ENCODE assay signal across 9 cellular contexts in the genomic region with DNA sequence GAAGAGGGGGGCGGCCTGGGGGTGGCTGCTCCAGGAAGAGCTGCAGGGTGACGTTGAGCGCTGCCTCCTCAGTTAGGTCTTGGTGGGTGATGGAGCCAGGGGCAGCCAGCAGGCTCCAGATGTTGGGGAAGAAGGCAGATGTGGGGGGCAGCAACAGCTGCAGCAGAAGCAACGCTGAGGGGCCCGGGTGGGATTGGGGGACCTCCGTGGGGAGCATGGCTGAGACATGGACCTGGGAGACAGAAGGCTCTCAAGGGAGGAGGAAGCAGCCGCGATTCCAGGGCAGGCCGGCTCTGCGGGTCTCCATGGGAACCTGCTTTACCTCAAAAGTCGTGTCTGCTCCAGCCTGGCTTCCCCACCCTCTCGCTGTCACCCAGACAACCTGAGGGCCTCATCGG. TPM values are rescaled to one million over a fixed set of nuclear protein-coding genes. Genes with fewer than 3 reads are reported as not detected.
DNase-seq lines count a peak whose midpoint lies in the region; ATAC-seq and TF ChIP-seq lines count a peak whose summit lies in the region.
"Had no signal": no experiment of that assay in that cellular context is flagged by ENCODE, and none has a peak within 500 bp of the region (broad histone marks: within the 10 kb centered on the region; RNA-seq: fewer than 3 reads in every experiment).

No MANE protein-coding gene starts in this region.

- peaks cover 18% of the 10 kb centered on the region for H3K36me3 ChIP-seq in CD8-positive, alpha-beta T cell (ENCODE audit: insufficient read depth, low read length)
- H3K36me3 ChIP-seq in HUES48 (ENCODE audit: control insufficient read depth, insufficient read depth, low read length): peaks cover 40% of the 10 kb centered on the region
- peaks cover 4 to 22% of the 10 kb centered on the region in 2 donors for H3K36me3 ChIP-seq in body of pancreas (replicated peaks in 1 of 2; ENCODE audit: insufficient read depth in 1 of 2, low read depth in 2 of 2)
- H3K36me3 ChIP-seq in naive thymus-derived CD4-positive, alpha-beta T cell (ENCODE audit: control insufficient read depth in 2 of 3, insufficient read depth in 3 of 3, low read length in 3 of 3): peaks cover 0 to 38% (median 4%) of the 10 kb centered on the region in 3 experiments

- no peaks in the 10 kb centered on the region for H3K9me3 Mint-ChIP-seq in CD8-positive, alpha-beta T cell
- no peaks in the 10 kb centered on the region for H3K9me3 Mint-ChIP-seq in naive thymus-derived CD4-positive, alpha-beta T cell

- H3K9ac ChIP-seq in HUES48 (ENCODE audit: low read depth, low read length): no peak overlapping the region; the same call in 1 of the 2 replicates

- H3K27ac Mint-ChIP-seq in CD8-positive, alpha-beta T cell: no peak overlapping the region
- H3K27ac Mint-ChIP-seq in naive thymus-derived CD4-positive, alpha-beta T cell: peak overlapping the region in 1 of 9 donors; percentile 83

- TF ChIP-seq CTCF in CD8-positive, alpha-beta T cell (IDR thresholded peaks at IDR 0.05): no peak
- TF ChIP-seq CTCF in body of pancreas (IDR thresholded peaks at IDR 0.05): no peak

- no peaks in the 10 kb centered on the region for H3K27me3 ChIP-seq in CD8-positive, alpha-beta T cell (ENCODE audit: insufficient read depth, low read length)
- H3K27me3 ChIP-seq in HUES48 (ENCODE audit: control insufficient read depth, insufficient read depth, low read length) (no peaks in the 10 kb centered on the region), body of pancreas (no peaks in the 10 kb centered on the region)
- no peaks in the 10 kb centered on the region for H3K27me3 ChIP-seq in naive thymus-derived CD4-positive, alpha-beta T cell (ENCODE audit: control insufficient read depth in 2 of 2, insufficient read depth in 2 of 2, low read length in 2 of 2)

- intact Hi-C loops in CD8-positive, alpha-beta T cell (cut with DNase I, micrococcal nuclease): no loop called here
- intact Hi-C loops in body of pancreas (cut with DNase I): no loop called here
- intact Hi-C loops in naive thymus-derived CD4-positive, alpha-beta T cell (cut with micrococcal nuclease): loop anchor here in 1 of 2 donors (2.0 kb wide), 1 partner anchor 38 kb away; no protein-coding TSS in a partner anchor

- no peak overlapping the region for H3K27ac ChIP-seq in CD8-positive, alpha-beta T cell (ENCODE audit: low read depth, low read length)
- peak overlapping the region; percentile 27 for H3K27ac ChIP-seq in HUES48 (ENCODE audit: low read depth, low read length)
- peak overlapping the region; percentile 58 to 83 (median 76) for H3K27ac ChIP-seq in body of pancreas
- H3K27ac ChIP-seq in naive thymus-derived CD4-positive, alpha-beta T cell (ENCODE audit: low read depth, low read length): no peak overlapping the region

- H3K9me3 ChIP-seq in CD8-positive, alpha-beta T cell (ENCODE audit: low read length): no peaks in the 10 kb centered on the region
- no peaks in the 10 kb centered on the region for H3K9me3 ChIP-seq in HUES48 (ENCODE audit: control insufficient read depth, insufficient read depth, low read length)
- H3K9me3 ChIP-seq in body of pancreas: no peaks in the 10 kb centered on the region
- H3K9me3 ChIP-seq in naive thymus-derived CD4-positive, alpha-beta T cell (ENCODE audit: control insufficient read depth in 2 of 3, low read length in 3 of 3): no peaks in the 10 kb centered on the region

- no peak overlapping the region for H3K4me3 ChIP-seq in CD8-positive, alpha-beta T cell (ENCODE audit: low read depth, low read length)
- H3K4me3 ChIP-seq in HUES48 (ENCODE audit: low read depth, low read length) (no peak overlapping the region), body of pancreas (no peak overlapping the region)
- peak overlapping the region; percentile 24 for H3K4me3 ChIP-seq in naive thymus-derived CD4-positive, alpha-beta T cell (ENCODE audit: low read length)

- 21 to 74% methylated on average over 5 to 13 of the region's 13 CpGs for WGBS in body of pancreas, 2 donors

- H3K36me3 Mint-ChIP-seq in CD8-positive, alpha-beta T cell: peaks cover 28% of the 10 kb centered on the region
- peaks cover 0 to 22% (median 2%) of the 10 kb centered on the region in 5 donors for H3K36me3 Mint-ChIP-seq in naive thymus-derived CD4-positive, alpha-beta T cell

- H3K4me3 Mint-ChIP-seq in CD8-positive, alpha-beta T cell: peak overlapping the region; percentile 18
- peak overlapping the region in 3 of 10 donors; percentile 42 to 65 (median 56) for H3K4me3 Mint-ChIP-seq in naive thymus-derived CD4-positive, alpha-beta T cell

- H3K27me3 Mint-ChIP-seq in CD8-positive, alpha-beta T cell (ENCODE audit: low read depth): no peaks in the 10 kb centered on the region
- no peaks in the 10 kb centered on the region for H3K27me3 Mint-ChIP-seq in naive thymus-derived CD4-positive, alpha-beta T cell

- H3K4me1 ChIP-seq in CD8-positive, alpha-beta T cell (ENCODE audit: insufficient read depth, low read length): peaks cover 34% of the 10 kb centered on the region
- peaks cover 6% of the 10 kb centered on the region; the same call in 1 of the 2 replicates for H3K4me1 ChIP-seq in HUES48 (ENCODE audit: control insufficient read depth, insufficient read depth, low read length)
- peaks cover 23% of the 10 kb centered on the region for H3K4me1 ChIP-seq in body of pancreas
- H3K4me1 ChIP-seq in naive thymus-derived CD4-positive, alpha-beta T cell (ENCODE audit: control insufficient read depth in 2 of 2, insufficient read depth in 2 of 2, low read length in 2 of 2): peaks cover 30 to 31% of the 10 kb centered on the region in 2 donors

- POLR2A ChIA-PET in CD8-positive, alpha-beta T cell (lab: Charles Lee): no interaction called here
- POLR2A ChIA-PET in naive thymus-derived CD4-positive, alpha-beta T cell (lab: Charles Lee): interaction anchor here (0.5 kb wide), 1 partner anchor 13 kb away, joined by 3 read pairs; no protein-coding TSS in a partner anchor

- H3K4me1 Mint-ChIP-seq in CD8-positive, alpha-beta T cell (ENCODE audit: low read depth): peaks cover 33% of the 10 kb centered on the region
- H3K4me1 Mint-ChIP-seq in naive thymus-derived CD4-positive, alpha-beta T cell: peaks cover 5 to 41% (median 36%) of the 10 kb centered on the region in 7 donors

- CTCF ChIA-PET in CD8-positive, alpha-beta T cell (lab: Charles Lee): no interaction called here
- CTCF ChIA-PET in naive thymus-derived CD4-positive, alpha-beta T cell (lab: Charles Lee): interaction anchor here (1.1 kb wide), 1 partner anchor 41 kb away, joined by 4 read pairs; no protein-coding TSS in a partner anchor

- ATAC-seq in CD8-positive, alpha-beta T cell: peak; percentile 17
- ATAC-seq in body of pancreas: peak; percentile 30
- peak; percentile 5 for ATAC-seq in naive thymus-derived CD4-positive, alpha-beta T cell
- ATAC-seq in HG03432 (IDR thresholded peaks at IDR 0.05; ENCODE audit: unreplicated experiment): no peak

- no peak for DNase-seq in CD8-positive, alpha-beta T cell
- DNase-seq in body of pancreas (no peak), NCI-H526 treated with DMSO at 0.1 percent for 48 hours (lab: John Stamatoyannopoulos, UW) (no peak), Ammon's horn (ENCODE audit: low spot score) (no peak), midbrain (lab: John Stamatoyannopoulos, UW) (no peak)
- no peak for DNase-seq in naive thymus-derived CD4-positive, alpha-beta T cell
- DNase-seq: NCI-H1048 had no signal

- TF ChIP-seq POLR2A in body of pancreas (IDR thresholded peaks at IDR 0.05): no peak

RNA-seq across cellular contexts. Expression of a gene that starts 0.6 kb away (rescaled TPM):
- 1 to 10 TPM in 1 of 2 experiments, under 1 TPM in 1; 0.65 to 1.2 TPM for total RNA-seq in CD8-positive, alpha-beta T cell
- total RNA-seq in body of pancreas: 1 to 10 TPM; 4.2 to 6.3 TPM
- 1 to 10 TPM in 3 of 5 experiments, under 1 TPM in 2; 0.53 to 4.5 (median 1.1) TPM for total RNA-seq in naive thymus-derived CD4-positive, alpha-beta T cell
- not detected for polyA plus RNA-seq in naive thymus-derived CD4-positive, alpha-beta T cell

RNA-seq across cellular contexts. Expression of a gene that starts 14.1 kb away (rescaled TPM):
- 1 to 10 TPM in 1 of 2 experiments, under 1 TPM in 1; 0.92 to 4.0 TPM for total RNA-seq in CD8-positive, alpha-beta T cell
- 1 to 10 TPM; 2.0 to 2.6 TPM for total RNA-seq in body of pancreas
- total RNA-seq in naive thymus-derived CD4-positive, alpha-beta T cell: 10 to 100 TPM in 1 of 5 experiments, 1 to 10 TPM in 4; 2.3 to 11.1 (median 3.3) TPM
- polyA plus RNA-seq in naive thymus-derived CD4-positive, alpha-beta T cell: not detected

RNA-seq across cellular contexts. Expression of a gene that starts 19.0 kb away (rescaled TPM):
- total RNA-seq in CD8-positive, alpha-beta T cell: 10 to 100 TPM; 29.8 to 33.3 TPM
- 10 to 100 TPM; 39.2 to 67.6 TPM for total RNA-seq in body of pancreas
- total RNA-seq in naive thymus-derived CD4-positive, alpha-beta T cell: 10 to 100 TPM; 34.3 to 84.2 (median 53.2) TPM
- 10 to 100 TPM; 32.2 to 44.8 TPM for polyA plus RNA-seq in naive thymus-derived CD4-positive, alpha-beta T cell

RNA-seq across cellular contexts. Expression of a gene that starts 30.2 kb away (rescaled TPM):
- total RNA-seq in CD8-positive, alpha-beta T cell: 10 to 100 TPM; 19.6 to 26.4 TPM
- total RNA-seq in body of pancreas: 10 to 100 TPM; 21.0 to 22.4 TPM
- total RNA-seq in naive thymus-derived CD4-positive, alpha-beta T cell: 10 to 100 TPM; 22.9 to 94.5 (median 29.2) TPM
- 10 to 100 TPM; 58.9 to 67.9 TPM for polyA plus RNA-seq in naive thymus-derived CD4-positive, alpha-beta T cell

RNA-seq across cellular contexts. Expression of a gene that starts 36.8 kb away (rescaled TPM):
- total RNA-seq in CD8-positive, alpha-beta T cell: 1 to 10 TPM; 7.5 to 8.4 TPM
- 10 to 100 TPM in 1 of 2 donors, 1 to 10 TPM in 1; 6.7 to 12.9 TPM for total RNA-seq in body of pancreas
- total RNA-seq in naive thymus-derived CD4-positive, alpha-beta T cell: 10 to 100 TPM; 10.3 to 52.2 (median 11.4) TPM
- 1 to 10 TPM in 1 of 2 donors, under 1 TPM in 1; 0.51 to 2.6 TPM for polyA plus RNA-seq in naive thymus-derived CD4-positive, alpha-beta T cell

Comparison
In these comparisons a context has a peak if more than half of its experiments do, and no peak if none do; other contexts are left out.
1. H3K27ac ChIP-seq: peak in HUES48 (single experiment) and body of pancreas (4 of 4); none in CD8-positive, alpha-beta T cell (single experiment) and naive thymus-derived CD4-positive, alpha-beta T cell (single experiment).